ENCODE assay signal across 15 cellular contexts in the genomic region with DNA sequence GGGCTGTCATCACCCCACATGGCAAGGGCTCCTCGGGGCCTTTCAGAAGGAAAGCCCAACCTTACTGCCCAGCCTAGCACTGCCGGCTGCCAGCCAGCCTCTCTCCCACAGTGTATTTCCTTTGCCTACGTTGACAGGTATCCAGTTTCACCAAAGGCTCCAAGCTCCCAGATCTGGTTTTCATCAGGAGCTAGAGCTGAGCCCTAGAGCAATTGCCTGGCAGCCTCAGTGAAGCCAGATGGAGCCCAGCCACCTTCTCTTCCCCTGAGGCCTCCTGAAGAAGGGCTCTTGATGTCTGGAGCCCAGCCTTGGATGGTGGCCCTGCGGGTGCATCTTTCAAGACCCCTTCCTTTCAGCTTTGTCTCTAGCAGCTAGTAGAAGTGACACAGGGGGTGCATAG. TPM values are rescaled to one million over a fixed set of nuclear protein-coding genes. Genes with fewer than 3 reads are reported as not detected.
DNase-seq lines count a peak whose midpoint lies in the region; ATAC-seq, FAIRE-seq and TF ChIP-seq lines count a peak whose summit lies in the region.
"Had no signal": no experiment of that assay in that cellular context is flagged by ENCODE, and none has a peak within 500 bp of the region (broad histone marks: within the 10 kb centered on the region; RNA-seq: fewer than 3 reads in every experiment).

No MANE protein-coding gene starts in this region.

- TF ChIP-seq POLR2A in GM12891 (IDR thresholded peaks at IDR 0.05; ENCODE audit: low read depth, low read length): no peak

- ATAC-seq in left ventricle myocardium superior: peak; percentile 96
- no peak for ATAC-seq in HG03354 (IDR thresholded peaks at IDR 0.05; ENCODE audit: poor library complexity, severe bottlenecking, unreplicated experiment)

- intact Hi-C loops in left ventricle myocardium superior (cut with micrococcal nuclease): no loop called here

- DNase-seq in DMS53 (lab: John Stamatoyannopoulos, UW) (peak; percentile 17), DMS53 treated with DMSO at 0.1 percent for 48 hours (lab: John Stamatoyannopoulos, UW; ENCODE audit: unreplicated experiment) (no peak), SK-N-DZ (ENCODE audit: low spot score) (peak; percentile 88), left ventricle myocardium superior (peak; percentile 74), stromal cell of bone marrow (ENCODE audit: low read depth) (peak; percentile 7), GM12891 (ENCODE audit: insufficient read length, low spot score) (no peak)
- DNase-seq in activated CD4-positive, alpha-beta T cell treated with anti-CD3 and anti-CD28 coated beads for 1 hour: no peak
- DNase-seq: activated B cell treated with CpG ODN at 0.5 μM for 24 hours; activated naive CD4-positive, alpha-beta T cell treated with anti-CD3 and anti-CD28 coated beads, Interleukin-2, amount 50 U/mL, for 16 hours; CD4-positive, alpha-beta memory T cell; H7; mammary epithelial cell; NCI-H187; small intestine had no signal

- no peak for FAIRE-seq in GM12891 (lab: Jason Lieb, UNC)
- FAIRE-seq: small intestine had no signal

TF ChIP-seq in GM12891, 5 proteins besides CTCF, POLR2A, EP300 and RAD21:
- no peak for TF ChIP-seq SPI1 (IDR thresholded peaks at IDR 0.05; ENCODE audit: low read depth, low read length)

RNA-seq across cellular contexts. Expression of a gene that starts 20.3 kb away (rescaled TPM):
- polyA plus RNA-seq in SK-N-DZ (2014; cell fraction: cytosol; rRNA removed): 2.1 and 5.3 TPM in 2 replicates
- polyA plus RNA-seq in SK-N-DZ (2014; cell fraction: nucleus; rRNA removed): 1.2 and 1.8 TPM in 2 replicates
- not detected for total RNA-seq in left ventricle myocardium superior
- 0.42 TPM for polyA plus RNA-seq in GM12891 (2012; ENCODE audit: low read depth, missing spikeins)
- total RNA-seq: activated B cell treated with CpG ODN at 0.5 μM for 24 hours; CD4-positive, alpha-beta memory T cell; mammary epithelial cell had no signal
- polyA plus RNA-seq: CD4-positive, alpha-beta memory T cell; mammary epithelial cell had no signal

Comparison
In these comparisons a context has a peak if more than half of its experiments do, and no peak if none do; other contexts are left out.
1. DNase-seq: peak in DMS53 (single experiment), SK-N-DZ (single experiment), left ventricle myocardium superior (single experiment) and stromal cell of bone marrow (single experiment); none in DMS53 treated with DMSO at 0.1 percent for 48 hours (single experiment), activated CD4-positive, alpha-beta T cell treated with anti-CD3 and anti-CD28 coated beads for 1 hour (single experiment) and GM12891 (single experiment).